ENCODE assay signal across 26 cellular contexts in the genomic region with DNA sequence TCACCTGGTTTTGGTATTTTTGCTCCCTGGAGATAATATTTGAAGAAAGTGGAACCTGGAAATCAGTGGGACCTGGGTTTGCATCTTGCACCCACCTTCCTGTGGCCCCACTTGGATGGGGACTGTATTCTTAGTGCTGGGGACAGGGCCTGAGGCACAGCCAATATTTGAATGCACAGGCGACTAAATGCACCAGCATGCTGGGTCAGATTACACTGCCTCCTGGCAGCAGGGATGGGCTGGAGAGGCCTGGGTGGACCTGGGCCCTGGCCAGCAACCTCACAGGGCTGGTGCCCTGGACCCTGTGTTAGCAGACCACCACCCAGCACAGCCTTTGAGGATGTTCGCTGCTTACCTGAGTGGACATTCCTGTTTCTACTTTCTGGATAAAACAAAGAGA. TPM values are rescaled to one million over a fixed set of nuclear protein-coding genes. Genes with fewer than 3 reads are reported as not detected.
"Had no signal": no experiment of that assay in that cellular context is flagged by ENCODE, and none has a peak within 500 bp of the region (broad histone marks: within the 10 kb centered on the region; RNA-seq: fewer than 3 reads in every experiment).

No MANE protein-coding gene starts in this region.

- H3K27me3 Mint-ChIP-seq: activated CD4-positive, alpha-beta T cell treated with anti-CD3 and anti-CD28 coated beads, Interleukin-2, amount 10 ng/mL, durations not matched to agents 7 days and 5 days; activated T-cell treated with anti-CD3 and anti-CD28 coated beads, Interleukin-2, amount 50 U/mL, for 24 hours; stimulated activated naive CD8-positive, alpha-beta T cell treated with anti-CD3 and anti-CD28 coated beads, Interleukin-15, amount 100 ng/mL, for 72 hours had no signal

- ATAC-seq: activated CD4-positive, CD25-positive, alpha-beta regulatory T cell treated with anti-CD3 and anti-CD28 coated beads, Interleukin-2, amount 50 U/mL, for 24 hours; activated CD8-positive, alpha-beta T cell treated with anti-CD3 and anti-CD28 coated beads, Interleukin-2, amount 10 ng/mL, durations not matched to agents 7 days and 5 days; body of pancreas; left ventricle myocardium superior; right cardiac atrium; stimulated activated naive CD8-positive, alpha-beta T cell treated with anti-CD3 and anti-CD28 coated beads, Interleukin-15, amount 100 ng/mL, for 72 hours had no signal

- H3K27ac Mint-ChIP-seq: activated CD4-positive, alpha-beta T cell treated with anti-CD3 and anti-CD28 coated beads, Interleukin-2, amount 10 ng/mL, durations not matched to agents 7 days and 5 days; activated CD8-positive, alpha-beta T cell treated with anti-CD3 and anti-CD28 coated beads, Interleukin-2, amount 10 ng/mL, durations not matched to agents 7 days and 5 days; activated T-cell treated with anti-CD3 and anti-CD28 coated beads, Interleukin-2, amount 50 U/mL, for 24 hours; activated T-helper 2 cell treated with anti-CD3 and anti-CD28 coated beads, Interferon-gamma antibody, Interleukin-2, Interleukin-4, amounts not matched to agents 10 μg/mL and 5 μg/mL and 100 μg/mL, durations not matched to agents 14 hours and 24 hours and 36 hours; endodermal cell; immature natural killer cell had no signal

- H3K9me3 ChIP-seq: body of pancreas, heart right ventricle, prostate gland, suprapubic skin, transverse colon, vagina had no signal

- H3K9me3 Mint-ChIP-seq: activated CD4-positive, alpha-beta T cell treated with anti-CD3 and anti-CD28 coated beads, Interleukin-2, amount 10 ng/mL, durations not matched to agents 7 days and 5 days; activated T-cell treated with anti-CD3 and anti-CD28 coated beads, Interleukin-2, amount 50 U/mL, for 24 hours; activated T-helper 2 cell treated with anti-CD3 and anti-CD28 coated beads, Interferon-gamma antibody, Interleukin-2, Interleukin-4, amounts not matched to agents 10 μg/mL and 5 μg/mL and 100 μg/mL, durations not matched to agents 14 hours and 24 hours and 36 hours; endodermal cell; immature natural killer cell; stimulated activated naive CD8-positive, alpha-beta T cell treated with anti-CD3 and anti-CD28 coated beads, Interleukin-15, amount 100 ng/mL, for 72 hours had no signal

- H3K36me3 ChIP-seq: prostate gland, transverse colon, vagina had no signal

- DNase-seq: activated CD4-positive, alpha-beta T cell treated with anti-CD3 and anti-CD28 coated beads, Interleukin-2, amount 10 ng/mL, durations not matched to agents 7 days and 5 days; activated CD8-positive, alpha-beta T cell treated with anti-CD3 and anti-CD28 coated beads, Interleukin-2, amount 10 ng/mL, durations not matched to agents 7 days and 5 days; activated naive CD4-positive, alpha-beta T cell treated with Interleukin-2 at 50 U/mL for 16 hours; activated T-cell treated with anti-CD3 and anti-CD28 coated beads, Interleukin-2, amount 50 U/mL, for 24 hours; body of pancreas; central memory CD4-positive, alpha-beta T cell; dorsolateral prefrontal cortex; endodermal cell; heart right ventricle; immature natural killer cell; kidney glomerular epithelial cell; left ventricle myocardium superior; stimulated activated naive CD8-positive, alpha-beta T cell treated with anti-CD3 and anti-CD28 coated beads, Interleukin-15, amount 100 ng/mL, for 72 hours; transverse colon had no signal

- H3K4me3 Mint-ChIP-seq: activated CD4-positive, alpha-beta T cell treated with anti-CD3 and anti-CD28 coated beads, Interleukin-2, amount 10 ng/mL, durations not matched to agents 7 days and 5 days; activated CD8-positive, alpha-beta T cell treated with anti-CD3 and anti-CD28 coated beads, Interleukin-2, amount 10 ng/mL, durations not matched to agents 7 days and 5 days; activated T-cell treated with anti-CD3 and anti-CD28 coated beads, Interleukin-2, amount 50 U/mL, for 24 hours; endodermal cell; immature natural killer cell; stimulated activated naive CD8-positive, alpha-beta T cell treated with anti-CD3 and anti-CD28 coated beads, Interleukin-15, amount 100 ng/mL, for 72 hours had no signal

- H3K4me3 ChIP-seq: body of pancreas, dorsolateral prefrontal cortex, heart right ventricle, prostate gland, skin epidermis, suprapubic skin, transverse colon, vagina had no signal

- H3K27ac ChIP-seq: body of pancreas, dorsolateral prefrontal cortex, heart right ventricle, prostate gland, skin epidermis, suprapubic skin, transverse colon, vagina had no signal

- H3K4me1 Mint-ChIP-seq: activated CD4-positive, alpha-beta T cell treated with anti-CD3 and anti-CD28 coated beads, Interleukin-2, amount 10 ng/mL, durations not matched to agents 7 days and 5 days; immature natural killer cell; stimulated activated naive CD8-positive, alpha-beta T cell treated with anti-CD3 and anti-CD28 coated beads, Interleukin-15, amount 100 ng/mL, for 72 hours had no signal

- H3K27me3 ChIP-seq: body of pancreas, dorsolateral prefrontal cortex, heart right ventricle, suprapubic skin, transverse colon, vagina had no signal

- H3K4me1 ChIP-seq: body of pancreas, heart right ventricle, prostate gland, suprapubic skin, transverse colon, vagina had no signal

RNA-seq across cellular contexts. Expression of a gene that starts 10.5 kb away (rescaled TPM):
- total RNA-seq: epithelial cell of proximal tubule had no signal

RNA-seq across cellular contexts. Expression of a gene that starts 14.9 kb away (rescaled TPM):
- total RNA-seq: epithelial cell of proximal tubule, frontal cortex had no signal
- polyA plus RNA-seq: immature natural killer cell, neural cell had no signal

RNA-seq across cellular contexts. Expression of a gene that starts 25.3 kb away (rescaled TPM):
- total RNA-seq: activated CD4-positive, alpha-beta T cell treated with anti-CD3 and anti-CD28 coated beads, Interleukin-2, amount 10 ng/mL, durations not matched to agents 7 days and 5 days; activated CD8-positive, alpha-beta T cell treated with anti-CD3 and anti-CD28 coated beads, Interleukin-2, amount 10 ng/mL, durations not matched to agents 7 days and 5 days; activated T-helper 2 cell treated with anti-CD3 and anti-CD28 coated beads, Interferon-gamma antibody, Interleukin-2, Interleukin-4, amounts not matched to agents 10 μg/mL and 5 μg/mL and 100 μg/mL, durations not matched to agents 14 hours and 24 hours and 36 hours; endodermal cell; epithelial cell of proximal tubule; frontal cortex; left ventricle myocardium superior; myocyte had no signal
- polyA plus RNA-seq: immature natural killer cell, neural cell had no signal

RNA-seq across cellular contexts. Expression of a gene that starts 42.5 kb away (rescaled TPM):
- total RNA-seq: activated CD4-positive, alpha-beta T cell treated with anti-CD3 and anti-CD28 coated beads, Interleukin-2, amount 10 ng/mL, durations not matched to agents 7 days and 5 days; activated CD8-positive, alpha-beta T cell treated with anti-CD3 and anti-CD28 coated beads, Interleukin-2, amount 10 ng/mL, durations not matched to agents 7 days and 5 days; activated T-helper 2 cell treated with anti-CD3 and anti-CD28 coated beads, Interferon-gamma antibody, Interleukin-2, Interleukin-4, amounts not matched to agents 10 μg/mL and 5 μg/mL and 100 μg/mL, durations not matched to agents 14 hours and 24 hours and 36 hours; endodermal cell; epithelial cell of proximal tubule; frontal cortex; heart right ventricle; left ventricle myocardium superior; myocyte; osteoblast; right cardiac atrium; transverse colon had no signal
- polyA plus RNA-seq: immature natural killer cell, neural cell had no signal
